ENCODE assay signal across 6 cellular contexts in the genomic region with DNA sequence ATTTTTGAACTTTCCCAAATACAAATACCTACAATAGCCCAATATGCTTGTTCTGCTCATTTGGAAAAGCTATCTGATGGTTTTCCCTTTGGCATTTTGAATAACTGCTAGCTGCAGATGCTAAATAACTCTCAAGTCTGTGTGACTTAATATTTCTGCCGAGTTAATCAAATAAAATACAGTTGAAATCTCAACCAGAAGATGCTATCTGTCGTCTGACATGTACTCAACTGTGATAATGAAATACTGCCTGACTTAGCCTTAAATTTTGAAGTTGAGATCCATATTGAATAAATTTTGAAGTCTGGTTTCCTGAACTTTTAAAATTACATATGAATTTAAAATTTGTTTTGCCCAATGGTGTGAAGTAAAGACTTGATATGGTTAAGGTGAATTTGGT.
"Had no signal": no experiment of that assay in that cellular context is flagged by ENCODE, and none has a peak within 500 bp of the region (broad histone marks: within the 10 kb centered on the region; RNA-seq: fewer than 3 reads in every experiment).

No MANE protein-coding gene starts in this region.

- H3K4me3 ChIP-seq: GM23248, K562 had no signal

- H3K4me3 Mint-ChIP-seq: H9 had no signal

- H3K9me3 Mint-ChIP-seq: H9 had no signal

- DNase-seq: GM23248, H9, HCEC 1CT, IMR-90, KG1 had no signal

- H2AFZ ChIP-seq: GM23248 had no signal

- H3K27ac ChIP-seq: GM23248 had no signal

- ATAC-seq: K562 had no signal
